9 cellular contexts compared by ENCODE assay signal in genomic region chr3:161171113-161171512, GRCh38. TPM values are rescaled to one million over a fixed set of nuclear protein-coding genes. Genes with fewer than 3 reads are reported as not detected.
DNase-seq lines count a peak whose midpoint lies in the region; TF ChIP-seq lines count a peak whose summit lies in the region.
"Had no signal": no experiment of that assay in that cellular context is flagged by ENCODE, and none has a peak within 500 bp of the region (broad histone marks: within the 10 kb centered on the region; RNA-seq: fewer than 3 reads in every experiment).

No MANE protein-coding gene starts in this region.

- no peak overlapping the region for H3K27ac ChIP-seq in ovary
- no peak overlapping the region for H3K27ac ChIP-seq in esophagus squamous epithelium

- H3K9me3 ChIP-seq in ovary (no peaks in the 10 kb centered on the region), HAP-1 (no peaks in the 10 kb centered on the region), esophagus squamous epithelium (no peaks in the 10 kb centered on the region)

- DNase-seq in G401 (ENCODE audit: low spot score) (peak; percentile 14), RPMI7951 (ENCODE audit: low read depth) (peak; percentile 84), fibroblast of the aortic adventitia (ENCODE audit: low read depth) (peak; percentile 85), ovary (peak; percentile 11 to 48 (median 22)), HAP-1 (ENCODE audit: low spot score in 2 of 2) (no peak), NCI-H187 (lab: John Stamatoyannopoulos, UW) (no peak), esophagus squamous epithelium (lab: John Stamatoyannopoulos, UW) (no peak)
- DNase-seq in stimulated activated naive CD4-positive, alpha-beta T cell treated with Interleukin-2 at 50 U/mL for 16 hours (lab: John Stamatoyannopoulos, UW): no peak

- TF ChIP-seq CTCF in fibroblast of the aortic adventitia (IDR thresholded peaks at IDR 0.05; ENCODE audit: insufficient read depth, low read length): no peak
- no peak for TF ChIP-seq CTCF in ovary (IDR thresholded peaks at IDR 0.05)
- TF ChIP-seq CTCF in esophagus squamous epithelium (IDR thresholded peaks at IDR 0.05): no peak

- intact Hi-C loops in ovary (cut with DNase I): no loop called here
- intact Hi-C loops in esophagus squamous epithelium (cut with DNase I): no loop called here

- H3K36me3 ChIP-seq in ovary (no peaks in the 10 kb centered on the region), HAP-1 (replicated peaks) (no peaks in the 10 kb centered on the region), esophagus squamous epithelium (no peaks in the 10 kb centered on the region)

- H3K4me3 ChIP-seq in fibroblast of the aortic adventitia (ENCODE audit: low read depth, low read length): no peak overlapping the region
- no peak overlapping the region for H3K4me3 ChIP-seq in ovary
- no peak overlapping the region for H3K4me3 ChIP-seq in HAP-1
- H3K4me3 ChIP-seq in esophagus squamous epithelium: no peak overlapping the region
- H3K4me3 ChIP-seq: GM23338 had no signal

- TF ChIP-seq EP300 in ovary (IDR thresholded peaks at IDR 0.05): no peak

- TF ChIP-seq POLR2A in ovary (IDR thresholded peaks at IDR 0.05) (no peak), esophagus squamous epithelium (IDR thresholded peaks at IDR 0.05) (no peak)

- in situ Hi-C loops in G401 (cut with HindIII; ENCODE audit: low sequenced_read_pairs): no loop called here
- in situ Hi-C loops in HAP-1 (cut with MboI; ENCODE audit: low sequenced_read_pairs): no loop called here

- 40 to 57% (median 41%) methylated on average over 2 of the region's 2 CpGs for WGBS in ovary, 3 donors
- 35 to 47% methylated on average over 2 of the region's 2 CpGs for WGBS in esophagus squamous epithelium, 2 donors

- H3K4me1 ChIP-seq in ovary (ENCODE audit: insufficient read depth) (peaks cover 3% of the 10 kb centered on the region), HAP-1 (no peaks in the 10 kb centered on the region), esophagus squamous epithelium (peaks cover 0 to 10% (median 0%) of the 10 kb centered on the region in 3 donors)

- H3K27me3 ChIP-seq in ovary: no peaks in the 10 kb centered on the region
- no peaks in the 10 kb centered on the region; the same call in 1 of the 2 replicates for H3K27me3 ChIP-seq in HAP-1 (ENCODE audit: low read depth)
- no peaks in the 10 kb centered on the region for H3K27me3 ChIP-seq in esophagus squamous epithelium

RNA-seq across cellular contexts. Expression of gene NMD3, which starts 50.0 kb away (rescaled TPM):
- total RNA-seq in G401 (2014; rRNA removed; shearing (Covaris generic)): 43.2 and 65.6 TPM in 2 replicates
- 73.4 and 85.9 TPM in 2 replicates for total RNA-seq in RPMI7951 (2014; rRNA removed; shearing (Covaris generic))
- total RNA-seq in fibroblast of the aortic adventitia (ENCODE audit: low replicate concordance) (88.0 and 165 TPM in 2 replicates), ovary (10 to 100 TPM; 35.6 to 61.7 (median 49.2) TPM), esophagus squamous epithelium (10 to 100 TPM; 24.5 to 56.1 (median 38.3) TPM)
- polyA plus RNA-seq in ovary: 10 to 100 TPM; 25.9 to 28.1 TPM

Comparison
In these comparisons a context has a peak if more than half of its experiments do, and no peak if none do; other contexts are left out.
1. DNase-seq: peak in G401 (single experiment), RPMI7951 (single experiment), fibroblast of the aortic adventitia (single experiment) and ovary (5 of 5); none in HAP-1 (0 of 2), stimulated activated naive CD4-positive, alpha-beta T cell treated with Interleukin-2 at 50 U/mL for 16 hours (single experiment), NCI-H187 (0 of 2) and esophagus squamous epithelium (single experiment).